ENCODE assay signal across 1 cellular context in genomic region chr7:151754142-151754590, GRCh38.
TF ChIP-seq lines count a peak whose summit lies in the region.

No MANE protein-coding gene starts in this region.

TF ChIP-seq in Ishikawa, 13 proteins besides CTCF, POLR2A, EP300 and RAD21 (continued from another document):
- TF ChIP-seq REST (IDR thresholded peaks at IDR 0.05; ENCODE audit: low read depth) (no peak), EGR1 (IDR thresholded peaks at IDR 0.05) (no peak)
TF ChIP-seq in Ishikawa: peak in this region for 8.
